In genomic region chr9:38227061-38227540, GRCh38 we compare ENCODE assay signal across 8 cellular contexts.
DNase-seq lines count a peak whose midpoint lies in the region; ATAC-seq and TF ChIP-seq lines count a peak whose summit lies in the region.

No MANE protein-coding gene starts in this region.

- H3K4me3 Mint-ChIP-seq in T-helper 17 cell = peak overlapping the region; percentile 83

- intact Hi-C loops in posterior vena cava (cut with DNase I) = no loop called here

- ATAC-seq in T-helper 17 cell = peak; percentile 81

- no peak for TF ChIP-seq CTCF in astrocyte of the cerebellum (IDR thresholded peaks at IDR 0.05; ENCODE audit: low read depth, low read length, missing control alignments)

- peaks cover 13% of the 10 kb centered on the region for H3K4me1 Mint-ChIP-seq in T-helper 17 cell

- in situ Hi-C loops in astrocyte of the cerebellum (cut with HindIII; ENCODE audit: low sequenced_read_pairs) = loop anchor here (25.0 kb wide), 1 partner anchor 315 kb away; the partner anchor contains the start of gene SLC25A51

- H3K9me3 ChIP-seq in T-helper 17 cell (ENCODE audit: control insufficient read depth, low read length, poor library complexity, severe bottlenecking) = no peaks in the 10 kb centered on the region

- no peak overlapping the region for H3K27ac Mint-ChIP-seq in T-helper 17 cell

- peaks cover 42% of the 10 kb centered on the region for H3K27me3 Mint-ChIP-seq in T-helper 17 cell

- DNase-seq in DMS 273 treated with DMSO at 0.1 percent for 48 hours (lab: John Stamatoyannopoulos, UW) (peak; percentile 18), HCEC 1CT (peak; percentile 55), NCI-H187 (lab: John Stamatoyannopoulos, UW) (peak; percentile 84 to 89), T-helper 17 cell (peak in 1 of 3 donors; percentile 33), astrocyte of the cerebellum (ENCODE audit: low read depth) (peak; percentile 26), kidney glomerular epithelial cell (lab: John Stamatoyannopoulos, UW) (peak; percentile 96), posterior vena cava (ENCODE audit: low spot score) (no peak)
- DNase-seq in stimulated activated CD8-positive, alpha-beta memory T cell treated with anti-CD3 and anti-CD28 coated beads, Interleukin-12 subunit alpha, Interleukin-12 subunit beta, amount 100 ng/mL, for 24 hours (ENCODE audit: extremely low read depth) = peak; percentile 33

- no peak overlapping the region for H3K4me3 ChIP-seq in astrocyte of the cerebellum (ENCODE audit: low read depth, low read length)

- no peaks in the 10 kb centered on the region for H3K36me3 Mint-ChIP-seq in T-helper 17 cell (ENCODE audit: low read depth)
